ENCODE assay signal across 8 cellular contexts in the genomic region with DNA sequence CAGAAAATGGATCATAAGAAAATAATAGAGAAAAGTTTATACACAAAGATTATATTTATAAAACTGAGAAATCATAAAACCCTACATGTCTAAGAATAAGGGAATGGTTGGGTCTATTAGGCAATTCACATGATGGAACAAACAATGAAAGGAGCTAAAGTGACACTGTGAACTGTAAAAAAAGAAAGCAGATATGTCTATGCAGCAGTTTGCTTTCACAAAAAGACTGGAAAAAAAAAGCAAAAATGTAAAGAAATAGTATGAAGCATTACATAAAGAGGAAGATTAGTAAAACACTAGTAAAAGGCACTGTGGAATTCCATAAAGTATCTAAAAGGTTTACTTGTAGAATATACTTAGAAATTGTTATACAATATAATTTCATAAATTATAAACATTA.
"Had no signal": no experiment of that assay in that cellular context is flagged by ENCODE, and none has a peak within 500 bp of the region (broad histone marks: within the 10 kb centered on the region; RNA-seq: fewer than 3 reads in every experiment).

No MANE protein-coding gene starts in this region.

- H3K27ac ChIP-seq: GM23248, HL-60 had no signal

- H3K4me3 ChIP-seq: GM23248 had no signal

- DNase-seq: GM23248, GOT3, H7, HCEC 1CT, KG1 had no signal

- ATAC-seq: HepG2 had no signal

- H2AFZ ChIP-seq: GM23248 had no signal

- H3K9ac ChIP-seq: GM23248 had no signal

- H3K27ac Mint-ChIP-seq: IgD-negative memory B cell had no signal

- H3K9me3 Mint-ChIP-seq: IgD-negative memory B cell had no signal

- H3K27me3 Mint-ChIP-seq: IgD-negative memory B cell had no signal

- H3K4me3 Mint-ChIP-seq: IgD-negative memory B cell had no signal

- H3K4me1 Mint-ChIP-seq: IgD-negative memory B cell had no signal

- FAIRE-seq: HepG2 had no signal
